Comparison of ENCODE assay signal across 1 cellular context in the genomic region with DNA sequence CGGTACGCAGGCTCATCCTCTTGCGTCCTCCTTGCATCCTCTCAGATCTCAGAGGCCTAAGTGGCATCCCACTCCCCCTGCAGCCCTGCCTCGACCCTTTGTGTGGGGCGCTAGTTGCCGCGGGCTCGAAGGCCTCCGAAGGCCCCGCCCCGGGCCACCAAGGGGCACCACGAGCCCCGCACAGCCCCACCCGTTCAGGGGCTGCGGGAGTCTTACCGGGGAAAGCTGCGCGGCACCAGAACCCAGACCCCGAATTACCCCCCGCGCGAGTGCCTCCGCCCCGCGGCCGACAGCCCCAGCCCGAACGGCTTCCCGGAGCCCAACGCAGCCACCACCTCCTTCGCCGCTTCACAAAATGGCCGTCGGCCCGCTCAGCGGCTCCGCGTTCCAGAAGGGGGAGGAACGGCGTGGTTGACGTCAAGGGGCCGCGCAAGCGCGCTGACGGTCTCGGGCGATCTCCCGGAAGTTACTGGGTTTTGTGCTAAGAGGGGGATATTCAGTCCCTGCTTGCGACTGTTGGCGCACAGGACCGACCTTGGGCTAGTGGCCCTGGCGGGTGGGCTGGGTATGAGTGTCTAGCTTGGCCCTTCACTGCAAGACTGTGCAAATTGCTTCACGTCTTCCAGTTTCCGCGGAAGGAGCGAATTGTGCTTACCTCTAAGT.
TF ChIP-seq lines count a peak whose summit lies in the region.

A gene (minus strand): TSS at position 357 of the 663 bp plus-strand sequence. CDS start 31,977 bp downstream, outside the sequence.
A gene with protein sequence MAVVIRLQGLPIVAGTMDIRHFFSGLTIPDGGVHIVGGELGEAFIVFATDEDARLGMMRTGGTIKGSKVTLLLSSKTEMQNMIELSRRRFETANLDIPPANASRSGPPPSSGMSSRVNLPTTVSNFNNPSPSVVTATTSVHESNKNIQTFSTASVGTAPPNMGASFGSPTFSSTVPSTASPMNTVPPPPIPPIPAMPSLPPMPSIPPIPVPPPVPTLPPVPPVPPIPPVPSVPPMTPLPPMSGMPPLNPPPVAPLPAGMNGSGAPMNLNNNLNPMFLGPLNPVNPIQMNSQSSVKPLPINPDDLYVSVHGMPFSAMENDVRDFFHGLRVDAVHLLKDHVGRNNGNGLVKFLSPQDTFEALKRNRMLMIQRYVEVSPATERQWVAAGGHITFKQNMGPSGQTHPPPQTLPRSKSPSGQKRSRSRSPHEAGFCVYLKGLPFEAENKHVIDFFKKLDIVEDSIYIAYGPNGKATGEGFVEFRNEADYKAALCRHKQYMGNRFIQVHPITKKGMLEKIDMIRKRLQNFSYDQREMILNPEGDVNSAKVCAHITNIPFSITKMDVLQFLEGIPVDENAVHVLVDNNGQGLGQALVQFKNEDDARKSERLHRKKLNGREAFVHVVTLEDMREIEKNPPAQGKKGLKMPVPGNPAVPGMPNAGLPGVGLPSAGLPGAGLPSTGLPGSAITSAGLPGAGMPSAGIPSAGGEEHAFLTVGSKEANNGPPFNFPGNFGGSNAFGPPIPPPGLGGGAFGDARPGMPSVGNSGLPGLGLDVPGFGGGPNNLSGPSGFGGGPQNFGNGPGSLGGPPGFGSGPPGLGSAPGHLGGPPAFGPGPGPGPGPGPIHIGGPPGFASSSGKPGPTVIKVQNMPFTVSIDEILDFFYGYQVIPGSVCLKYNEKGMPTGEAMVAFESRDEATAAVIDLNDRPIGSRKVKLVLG (minus strand): TSS at position 357 of the 663 bp plus-strand sequence. CDS start 9,578 bp downstream, outside the sequence.

TF ChIP-seq in K562, 482 proteins besides CTCF, POLR2A, EP300 and RAD21 (continued from another document and continues in another):
- TF ChIP-seq, protein P1, sequence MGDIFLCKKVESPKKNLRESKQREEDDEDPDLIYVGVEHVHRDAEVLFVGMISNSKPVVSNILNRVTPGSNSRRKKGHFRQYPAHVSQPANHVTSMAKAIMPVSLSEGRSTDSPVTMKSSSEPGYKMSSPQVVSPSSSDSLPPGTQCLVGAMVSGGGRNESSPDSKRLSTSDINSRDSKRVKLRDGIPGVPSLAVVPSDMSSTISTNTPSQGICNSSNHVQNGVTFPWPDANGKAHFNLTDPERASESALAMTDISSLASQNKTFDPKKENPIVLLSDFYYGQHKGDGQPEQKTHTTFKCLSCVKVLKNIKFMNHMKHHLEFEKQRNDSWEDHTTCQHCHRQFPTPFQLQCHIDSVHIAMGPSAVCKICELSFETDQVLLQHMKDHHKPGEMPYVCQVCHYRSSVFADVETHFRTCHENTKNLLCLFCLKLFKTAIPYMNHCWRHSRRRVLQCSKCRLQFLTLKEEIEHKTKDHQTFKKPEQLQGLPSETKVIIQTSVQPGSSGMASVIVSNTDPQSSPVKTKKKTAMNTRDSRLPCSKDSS (IDR thresholded peaks at IDR 0.05; ENCODE audit: low read depth, partially characterized antibody) = no peak
- no peak; the same call in 1 of the 2 replicates for TF ChIP-seq ZBED1 (IDR thresholded peaks at IDR 0.05)
- 0 out of 2 replicates have a peak, but pooled peaks have one; percentile 41 for TF ChIP-seq GATAD2A (IDR thresholded peaks at IDR 0.05)
- TF ChIP-seq FOXK1 (CRISPR knock-in tag; IDR thresholded peaks at IDR 0.05; ENCODE audit: borderline replicate concordance) = no peak
- TF ChIP-seq, protein P2, sequence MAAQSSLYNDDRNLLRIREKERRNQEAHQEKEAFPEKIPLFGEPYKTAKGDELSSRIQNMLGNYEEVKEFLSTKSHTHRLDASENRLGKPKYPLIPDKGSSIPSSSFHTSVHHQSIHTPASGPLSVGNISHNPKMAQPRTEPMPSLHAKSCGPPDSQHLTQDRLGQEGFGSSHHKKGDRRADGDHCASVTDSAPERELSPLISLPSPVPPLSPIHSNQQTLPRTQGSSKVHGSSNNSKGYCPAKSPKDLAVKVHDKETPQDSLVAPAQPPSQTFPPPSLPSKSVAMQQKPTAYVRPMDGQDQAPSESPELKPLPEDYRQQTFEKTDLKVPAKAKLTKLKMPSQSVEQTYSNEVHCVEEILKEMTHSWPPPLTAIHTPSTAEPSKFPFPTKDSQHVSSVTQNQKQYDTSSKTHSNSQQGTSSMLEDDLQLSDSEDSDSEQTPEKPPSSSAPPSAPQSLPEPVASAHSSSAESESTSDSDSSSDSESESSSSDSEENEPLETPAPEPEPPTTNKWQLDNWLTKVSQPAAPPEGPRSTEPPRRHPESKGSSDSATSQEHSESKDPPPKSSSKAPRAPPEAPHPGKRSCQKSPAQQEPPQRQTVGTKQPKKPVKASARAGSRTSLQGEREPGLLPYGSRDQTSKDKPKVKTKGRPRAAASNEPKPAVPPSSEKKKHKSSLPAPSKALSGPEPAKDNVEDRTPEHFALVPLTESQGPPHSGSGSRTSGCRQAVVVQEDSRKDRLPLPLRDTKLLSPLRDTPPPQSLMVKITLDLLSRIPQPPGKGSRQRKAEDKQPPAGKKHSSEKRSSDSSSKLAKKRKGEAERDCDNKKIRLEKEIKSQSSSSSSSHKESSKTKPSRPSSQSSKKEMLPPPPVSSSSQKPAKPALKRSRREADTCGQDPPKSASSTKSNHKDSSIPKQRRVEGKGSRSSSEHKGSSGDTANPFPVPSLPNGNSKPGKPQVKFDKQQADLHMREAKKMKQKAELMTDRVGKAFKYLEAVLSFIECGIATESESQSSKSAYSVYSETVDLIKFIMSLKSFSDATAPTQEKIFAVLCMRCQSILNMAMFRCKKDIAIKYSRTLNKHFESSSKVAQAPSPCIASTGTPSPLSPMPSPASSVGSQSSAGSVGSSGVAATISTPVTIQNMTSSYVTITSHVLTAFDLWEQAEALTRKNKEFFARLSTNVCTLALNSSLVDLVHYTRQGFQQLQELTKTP (IDR thresholded peaks at IDR 0.05; ENCODE audit: low read depth in 1 of 2, partially characterized antibody in 2 of 2) = no peak
- TF ChIP-seq FOXP1 (CRISPR knock-in tag; IDR thresholded peaks at IDR 0.05) = no peak
- no peak for TF ChIP-seq SREBF2 (CRISPR knock-in tag; IDR thresholded peaks at IDR 0.05)
- peak; percentile 32 for TF ChIP-seq NR2C2 (CRISPR knock-in tag; IDR thresholded peaks at IDR 0.05)
- TF ChIP-seq NR2C2 (tag; IDR thresholded peaks at IDR 0.05) = peak; percentile 77
- no peak for TF ChIP-seq FOXJ2 (tag; IDR thresholded peaks at IDR 0.05)
- TF ChIP-seq, protein P3, sequence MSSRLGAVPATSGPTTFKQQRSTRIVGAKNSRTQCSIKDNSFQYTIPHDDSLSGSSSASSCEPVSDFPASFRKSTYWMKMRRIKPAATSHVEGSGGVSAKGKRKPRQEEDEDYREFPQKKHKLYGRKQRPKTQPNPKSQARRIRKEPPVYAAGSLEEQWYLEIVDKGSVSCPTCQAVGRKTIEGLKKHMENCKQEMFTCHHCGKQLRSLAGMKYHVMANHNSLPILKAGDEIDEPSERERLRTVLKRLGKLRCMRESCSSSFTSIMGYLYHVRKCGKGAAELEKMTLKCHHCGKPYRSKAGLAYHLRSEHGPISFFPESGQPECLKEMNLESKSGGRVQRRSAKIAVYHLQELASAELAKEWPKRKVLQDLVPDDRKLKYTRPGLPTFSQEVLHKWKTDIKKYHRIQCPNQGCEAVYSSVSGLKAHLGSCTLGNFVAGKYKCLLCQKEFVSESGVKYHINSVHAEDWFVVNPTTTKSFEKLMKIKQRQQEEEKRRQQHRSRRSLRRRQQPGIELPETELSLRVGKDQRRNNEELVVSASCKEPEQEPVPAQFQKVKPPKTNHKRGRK (tag; IDR thresholded peaks at IDR 0.05) = no peak
- no peak for TF ChIP-seq ZC3H8 (IDR thresholded peaks at IDR 0.05)
- TF ChIP-seq ESRRA (IDR thresholded peaks at IDR 0.05; ENCODE audit: borderline replicate concordance, low read depth) = no peak; the same call in 1 of the 2 replicates
- peak; percentile 77 for TF ChIP-seq U2AF1 (optimal IDR thresholded peaks at IDR 0.05; ENCODE audit: low read depth, low read length)
- TF ChIP-seq CEBPB (tag; IDR thresholded peaks at IDR 0.05) = no peak
- TF ChIP-seq MYC (IDR thresholded peaks at IDR 0.05; ENCODE audit: low read depth, low read length) = peak; percentile 95
- peak; percentile 88; the same call in 1 of the 2 replicates for TF ChIP-seq MYC (CRISPR knock-in tag; IDR thresholded peaks at IDR 0.05; ENCODE audit: borderline replicate concordance, low read depth)
- no peak for TF ChIP-seq MEF2A (IDR thresholded peaks at IDR 0.05; ENCODE audit: control insufficient read depth, low read depth, low read length)
- TF ChIP-seq, protein P4, sequence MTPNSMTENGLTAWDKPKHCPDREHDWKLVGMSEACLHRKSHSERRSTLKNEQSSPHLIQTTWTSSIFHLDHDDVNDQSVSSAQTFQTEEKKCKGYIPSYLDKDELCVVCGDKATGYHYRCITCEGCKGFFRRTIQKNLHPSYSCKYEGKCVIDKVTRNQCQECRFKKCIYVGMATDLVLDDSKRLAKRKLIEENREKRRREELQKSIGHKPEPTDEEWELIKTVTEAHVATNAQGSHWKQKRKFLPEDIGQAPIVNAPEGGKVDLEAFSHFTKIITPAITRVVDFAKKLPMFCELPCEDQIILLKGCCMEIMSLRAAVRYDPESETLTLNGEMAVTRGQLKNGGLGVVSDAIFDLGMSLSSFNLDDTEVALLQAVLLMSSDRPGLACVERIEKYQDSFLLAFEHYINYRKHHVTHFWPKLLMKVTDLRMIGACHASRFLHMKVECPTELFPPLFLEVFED (CRISPR knock-in tag; conservative IDR thresholded peaks at IDR 0.05) = no peak
- TF ChIP-seq TSC22D4 (tag; IDR thresholded peaks at IDR 0.05) = no peak
- no peak for TF ChIP-seq SIN3B (IDR thresholded peaks at IDR 0.05; ENCODE audit: low read depth)
- no peak for TF ChIP-seq EHMT2 (IDR thresholded peaks at IDR 0.05)
- TF ChIP-seq NR2F6 (CRISPR knock-in tag; IDR thresholded peaks at IDR 0.05) = no peak
- TF ChIP-seq, protein P5, sequence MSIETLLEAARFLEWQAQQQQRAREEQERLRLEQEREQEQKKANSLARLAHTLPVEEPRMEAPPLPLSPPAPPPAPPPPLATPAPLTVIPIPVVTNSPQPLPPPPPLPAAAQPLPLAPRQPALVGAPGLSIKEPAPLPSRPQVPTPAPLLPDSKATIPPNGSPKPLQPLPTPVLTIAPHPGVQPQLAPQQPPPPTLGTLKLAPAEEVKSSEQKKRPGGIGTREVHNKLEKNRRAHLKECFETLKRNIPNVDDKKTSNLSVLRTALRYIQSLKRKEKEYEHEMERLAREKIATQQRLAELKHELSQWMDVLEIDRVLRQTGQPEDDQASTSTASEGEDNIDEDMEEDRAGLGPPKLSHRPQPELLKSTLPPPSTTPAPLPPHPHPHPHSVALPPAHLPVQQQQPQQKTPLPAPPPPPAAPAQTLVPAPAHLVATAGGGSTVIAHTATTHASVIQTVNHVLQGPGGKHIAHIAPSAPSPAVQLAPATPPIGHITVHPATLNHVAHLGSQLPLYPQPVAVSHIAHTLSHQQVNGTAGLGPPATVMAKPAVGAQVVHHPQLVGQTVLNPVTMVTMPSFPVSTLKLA (conservative IDR thresholded peaks at IDR 0.05) = peak; percentile 64 to 82; a peak in 3 of 4 replicates
- no peak for TF ChIP-seq CBX8 (IDR thresholded peaks at IDR 0.05; ENCODE audit: borderline replicate concordance, extremely low read depth, low read depth, low read length, poor library complexity, severe bottlenecking)
- TF ChIP-seq HDAC3 (IDR thresholded peaks at IDR 0.05; ENCODE audit: borderline replicate concordance, partially characterized antibody) = no peak
- no peak for TF ChIP-seq KLF10 (CRISPR knock-in tag; IDR thresholded peaks at IDR 0.05)
- TF ChIP-seq BMI1 (IDR thresholded peaks at IDR 0.05; ENCODE audit: low read length) = no peak
- no peak for TF ChIP-seq PHF21A (IDR thresholded peaks at IDR 0.05; ENCODE audit: borderline replicate concordance, low read depth)
- no peak for TF ChIP-seq ZKSCAN1 (IDR thresholded peaks at IDR 0.05; ENCODE audit: low read depth, low read length)
- TF ChIP-seq CSDE1 (IDR thresholded peaks at IDR 0.05) = no peak
- no peak for TF ChIP-seq ARNT (IDR thresholded peaks at IDR 0.05)
- TF ChIP-seq ZNF764 (CRISPR knock-in tag; IDR thresholded peaks at IDR 0.05; ENCODE audit: low read depth) = no peak; the same call in 1 of the 2 replicates
- no peak for TF ChIP-seq DPF2 (IDR thresholded peaks at IDR 0.05)
- no peak for TF ChIP-seq ZNF143 (CRISPR knock-in tag; IDR thresholded peaks at IDR 0.05)
- TF ChIP-seq CC2D1A (IDR thresholded peaks at IDR 0.05) = no peak
- TF ChIP-seq, protein P6, sequence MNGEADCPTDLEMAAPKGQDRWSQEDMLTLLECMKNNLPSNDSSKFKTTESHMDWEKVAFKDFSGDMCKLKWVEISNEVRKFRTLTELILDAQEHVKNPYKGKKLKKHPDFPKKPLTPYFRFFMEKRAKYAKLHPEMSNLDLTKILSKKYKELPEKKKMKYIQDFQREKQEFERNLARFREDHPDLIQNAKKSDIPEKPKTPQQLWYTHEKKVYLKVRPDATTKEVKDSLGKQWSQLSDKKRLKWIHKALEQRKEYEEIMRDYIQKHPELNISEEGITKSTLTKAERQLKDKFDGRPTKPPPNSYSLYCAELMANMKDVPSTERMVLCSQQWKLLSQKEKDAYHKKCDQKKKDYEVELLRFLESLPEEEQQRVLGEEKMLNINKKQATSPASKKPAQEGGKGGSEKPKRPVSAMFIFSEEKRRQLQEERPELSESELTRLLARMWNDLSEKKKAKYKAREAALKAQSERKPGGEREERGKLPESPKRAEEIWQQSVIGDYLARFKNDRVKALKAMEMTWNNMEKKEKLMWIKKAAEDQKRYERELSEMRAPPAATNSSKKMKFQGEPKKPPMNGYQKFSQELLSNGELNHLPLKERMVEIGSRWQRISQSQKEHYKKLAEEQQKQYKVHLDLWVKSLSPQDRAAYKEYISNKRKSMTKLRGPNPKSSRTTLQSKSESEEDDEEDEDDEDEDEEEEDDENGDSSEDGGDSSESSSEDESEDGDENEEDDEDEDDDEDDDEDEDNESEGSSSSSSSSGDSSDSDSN (IDR thresholded peaks at IDR 0.05; ENCODE audit: borderline replicate concordance in 1 of 2, low read depth in 2 of 2, low read length in 2 of 2) = peak in 1 of 2 experiments; percentile 76; a peak in 1 of 4 replicates
- TF ChIP-seq, protein P7, sequence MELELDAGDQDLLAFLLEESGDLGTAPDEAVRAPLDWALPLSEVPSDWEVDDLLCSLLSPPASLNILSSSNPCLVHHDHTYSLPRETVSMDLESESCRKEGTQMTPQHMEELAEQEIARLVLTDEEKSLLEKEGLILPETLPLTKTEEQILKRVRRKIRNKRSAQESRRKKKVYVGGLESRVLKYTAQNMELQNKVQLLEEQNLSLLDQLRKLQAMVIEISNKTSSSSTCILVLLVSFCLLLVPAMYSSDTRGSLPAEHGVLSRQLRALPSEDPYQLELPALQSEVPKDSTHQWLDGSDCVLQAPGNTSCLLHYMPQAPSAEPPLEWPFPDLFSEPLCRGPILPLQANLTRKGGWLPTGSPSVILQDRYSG (tag; conservative IDR thresholded peaks at IDR 0.05; ENCODE audit: low read depth) = no peak
- 0 out of 2 replicates have a peak, but pooled peaks have one; percentile 73 for TF ChIP-seq ZNF644 (tag; IDR thresholded peaks at IDR 0.05; ENCODE audit: low read depth)
- TF ChIP-seq ILK (tag; IDR thresholded peaks at IDR 0.05; ENCODE audit: borderline replicate concordance, low read depth) = no peak
- TF ChIP-seq HSF4 (CRISPR knock-in tag; IDR thresholded peaks at IDR 0.05; ENCODE audit: borderline replicate concordance) = no peak
- TF ChIP-seq NBN (IDR thresholded peaks at IDR 0.05; ENCODE audit: low read depth) = no peak
